8 cellular contexts compared by ENCODE assay signal in genomic region chr4:125314676-125315570, GRCh38. TPM values are rescaled to one million over a fixed set of nuclear protein-coding genes. Genes with fewer than 3 reads are reported as not detected.
DNase-seq lines count a peak whose midpoint lies in the region; ATAC-seq, FAIRE-seq and TF ChIP-seq lines count a peak whose summit lies in the region.

Gene FAT4, plus strand, starts transcription at chr4:125314955. Its CDS starts 1,457 bp downstream, at chr4:125316412.

- H3K27ac ChIP-seq in GM23248 (peak within 1 kb of the TSS; percentile 65), left ventricle myocardium inferior (replicated peaks) (peak within 1 kb of the TSS; percentile 95), pancreas (peak within 1 kb of the TSS in 3 of 4 donors; percentile 54 to 72 (median 70))

- H3K9ac ChIP-seq in GM23248: peak within 1 kb of the TSS; percentile 88

- ATAC-seq in pancreas (peak; percentile 88 to 93 (median 89)), HG03108 (IDR thresholded peaks at IDR 0.05; ENCODE audit: unreplicated experiment) (no peak)

- H4K20me1 ChIP-seq in GM23248 (ENCODE audit: insufficient read depth): no peaks in the 10 kb centered on the region

- H2AFZ ChIP-seq in GM23248: peak within 1 kb of the TSS; percentile 95

- no peak for TF ChIP-seq RAD21 in Ishikawa (IDR thresholded peaks at IDR 0.05; ENCODE audit: low read depth)

- H3K27me3 ChIP-seq in GM23248 (replicated peaks; ENCODE audit: insufficient read depth) (no peaks in the 10 kb centered on the region), left ventricle myocardium inferior (ENCODE audit: low read depth) (no peaks in the 10 kb centered on the region), pancreas (peaks cover 0 to 8% (median 0%) of the 10 kb centered on the region in 4 donors)

- H3K4me1 ChIP-seq in GM23248 (ENCODE audit: insufficient read depth) (peaks cover 31% of the 10 kb centered on the region), left ventricle myocardium inferior (peaks cover 60% of the 10 kb centered on the region), pancreas (peaks cover 0 to 11% (median 0%) of the 10 kb centered on the region in 3 donors)

- H3K9me2 ChIP-seq in GM23248 (ENCODE audit: insufficient read depth): no peaks in the 10 kb centered on the region

- in situ Hi-C loops in GM23248 (cut with MboI): loop anchor here (10.0 to 25.0 kb wide), 2 partner anchors 420 to 1297 kb away; no protein-coding TSS in a partner anchor

- H3K9me3 ChIP-seq in GM23248 (ENCODE audit: low read depth): no peaks in the 10 kb centered on the region
- H3K9me3 ChIP-seq in left ventricle myocardium inferior (replicated peaks): peaks cover 5% of the 10 kb centered on the region
- H3K9me3 ChIP-seq in pancreas: no peaks in the 10 kb centered on the region

- peak within 1 kb of the TSS; percentile 96 for H3K4me2 ChIP-seq in GM23248 (ENCODE audit: unreplicated experiment)

- no peaks in the 10 kb centered on the region for H3K36me3 ChIP-seq in GM23248 (ENCODE audit: low read depth)
- peaks cover 9% of the 10 kb centered on the region for H3K36me3 ChIP-seq in left ventricle myocardium inferior
- H3K36me3 ChIP-seq in pancreas: no peaks in the 10 kb centered on the region

- H3F3A ChIP-seq in GM23248 (ENCODE audit: insufficient read depth): peaks cover 11% of the 10 kb centered on the region; the same call in 1 of the 2 replicates

- H3K4me3 ChIP-seq in GM23248 (peak within 1 kb of the TSS; percentile 92), left ventricle myocardium inferior (peak within 1 kb of the TSS; percentile 94), pancreas (peak within 1 kb of the TSS; percentile 54 to 83 (median 78))

- DNase-seq in GM03348 (ENCODE audit: low spot score) (peak; percentile 96), GM23248 (peak; percentile 99), RPMI8226 (peak; percentile 80), astrocyte of the hippocampus (ENCODE audit: low read depth, low spot score) (peak; percentile 99), left ventricle myocardium inferior (peak; percentile 96), pancreas (peak; percentile 86 to 93 (median 89))

- intact Hi-C loops in left ventricle myocardium inferior (cut with micrococcal nuclease): loop anchor here (2.0 kb wide), 1 partner anchor 426 kb away; no protein-coding TSS in a partner anchor
- intact Hi-C loops in pancreas (cut with DNase I): loop anchor here in 1 of 3 donors (10.0 kb wide), 1 partner anchor 420 kb away; no protein-coding TSS in a partner anchor

- no peak for TF ChIP-seq EP300 in Ishikawa (IDR thresholded peaks at IDR 0.05; ENCODE audit: borderline replicate concordance)

- peaks cover 41% of the 10 kb centered on the region for H3K79me2 ChIP-seq in GM23248 (ENCODE audit: insufficient read depth)

- peak; percentile 86 for FAIRE-seq in pancreas (lab: Jason Lieb, UNC)

- peak; percentile 48 for TF ChIP-seq CTCF in left ventricle myocardium inferior (IDR thresholded peaks at IDR 0.05; ENCODE audit: borderline replicate concordance)
- TF ChIP-seq CTCF in pancreas (IDR thresholded peaks at IDR 0.05): no peak

- WGBS in GM23248 (ENCODE audit: low coverage in 1 of 2, low lambda C conversion rate in 2 of 2, missing lambda C conversion rate in 2 of 2), 2 experiments: 1% methylated on average over 38 to 68 of the region's 68 CpGs
- WGBS in pancreas, 2 donors: 0 to 1% methylated on average over 65 to 68 of the region's 68 CpGs

TF ChIP-seq in Ishikawa, 13 proteins besides CTCF, POLR2A, EP300 and RAD21:
- TF ChIP-seq TCF12 (IDR thresholded peaks at IDR 0.05; ENCODE audit: low read depth): no peak; the same call in 1 of the 2 replicates
- TF ChIP-seq FOXM1 (IDR thresholded peaks at IDR 0.05; ENCODE audit: borderline replicate concordance, low read depth): no peak
- peak; percentile 50; the same call in 1 of the 2 replicates for TF ChIP-seq YY1 (IDR thresholded peaks at IDR 0.05; ENCODE audit: low read depth)
- peak; percentile 60 for TF ChIP-seq MAX (IDR thresholded peaks at IDR 0.05)
- peak; percentile 57; the same call in 1 of the 2 replicates for TF ChIP-seq TAF1 (IDR thresholded peaks at IDR 0.05; ENCODE audit: low read depth)
- TF ChIP-seq, protein P1, sequence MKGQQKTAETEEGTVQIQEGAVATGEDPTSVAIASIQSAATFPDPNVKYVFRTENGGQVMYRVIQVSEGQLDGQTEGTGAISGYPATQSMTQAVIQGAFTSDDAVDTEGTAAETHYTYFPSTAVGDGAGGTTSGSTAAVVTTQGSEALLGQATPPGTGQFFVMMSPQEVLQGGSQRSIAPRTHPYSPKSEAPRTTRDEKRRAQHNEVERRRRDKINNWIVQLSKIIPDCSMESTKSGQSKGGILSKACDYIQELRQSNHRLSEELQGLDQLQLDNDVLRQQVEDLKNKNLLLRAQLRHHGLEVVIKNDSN (IDR thresholded peaks at IDR 0.05): no peak
TF ChIP-seq in Ishikawa: peak in this region for 3.

RNA-seq across cellular contexts. Expression of gene FAT4, which starts in this region (rescaled TPM):
- total RNA-seq in GM23248 (2014; rRNA removed; shearing (Covaris generic)): 22.0 and 22.4 TPM in 2 replicates
- polyA plus RNA-seq in GM23248 (2016; fragmentation: Nextera tagmentation; extraction: Ambion mirVana) (2.1 and 2.4 TPM in 2 replicates), pancreas (under 1 TPM; 0.27 to 0.56 TPM)
- total RNA-seq in left ventricle myocardium inferior (6.7 TPM), pancreas (1 to 10 TPM in 5 of 6 donors, under 1 TPM in 1; 0.85 to 2.6 (median 1.7) TPM)
